11 cellular contexts compared by ENCODE assay signal in the genomic region with DNA sequence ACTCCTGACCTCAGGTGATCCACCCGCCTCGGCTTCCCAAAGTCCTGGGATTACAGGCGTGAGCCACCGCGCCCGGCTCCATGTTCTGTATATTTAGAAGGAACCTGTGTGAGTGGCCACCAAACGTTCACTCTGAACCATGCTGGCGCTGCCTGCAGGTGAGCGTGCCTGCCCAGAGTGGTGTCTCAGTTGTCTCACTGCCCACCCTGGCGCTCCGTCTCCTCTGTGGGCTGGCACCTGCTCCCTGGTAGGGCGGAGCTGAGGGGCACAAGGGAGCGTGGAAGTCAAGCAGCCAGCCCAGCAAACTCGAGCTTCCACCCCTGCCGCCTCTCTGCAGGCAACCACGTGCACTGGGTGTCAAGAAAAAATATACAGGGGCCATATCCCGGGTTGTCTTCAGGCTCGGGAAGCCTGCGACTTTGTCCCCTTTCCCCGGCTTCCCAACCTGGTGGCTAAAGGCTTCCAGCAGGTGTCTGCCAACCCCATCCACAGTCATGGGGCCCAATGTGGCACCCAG. TPM values are rescaled to one million over a fixed set of nuclear protein-coding genes. Genes with fewer than 3 reads are reported as not detected.
DNase-seq lines count a peak whose midpoint lies in the region; ATAC-seq and TF ChIP-seq lines count a peak whose summit lies in the region.
"Had no signal": no experiment of that assay in that cellular context is flagged by ENCODE, and none has a peak within 500 bp of the region (broad histone marks: within the 10 kb centered on the region; RNA-seq: fewer than 3 reads in every experiment).

No MANE protein-coding gene starts in this region.

- H3K4me3 ChIP-seq in left ventricle myocardium inferior: no peak overlapping the region
- no peak overlapping the region for H3K4me3 ChIP-seq in right atrium auricular region
- H3K4me3 ChIP-seq in rectal smooth muscle tissue (ENCODE audit: low read length): no peak overlapping the region

- H3K27me3 ChIP-seq in left ventricle myocardium inferior (ENCODE audit: low read depth) (no peaks in the 10 kb centered on the region), right atrium auricular region (no peaks in the 10 kb centered on the region), rectal smooth muscle tissue (ENCODE audit: control insufficient read depth, insufficient read depth, low read length) (no peaks in the 10 kb centered on the region)

- no peak for ATAC-seq in Right ventricle myocardium superior (ENCODE audit: poor library complexity)
- ATAC-seq in HG03175 (IDR thresholded peaks at IDR 0.05; ENCODE audit: unreplicated experiment): no peak
- no peak for ATAC-seq in omental fat pad (ENCODE audit: low FRiP score)

- no peak for TF ChIP-seq CTCF in left ventricle myocardium inferior (IDR thresholded peaks at IDR 0.05; ENCODE audit: borderline replicate concordance)
- TF ChIP-seq CTCF in right atrium auricular region (IDR thresholded peaks at IDR 0.05): no peak
- TF ChIP-seq CTCF in GM20000 (IDR thresholded peaks at IDR 0.05; ENCODE audit: extremely low read depth, missing control alignments): no peak
- TF ChIP-seq CTCF in omental fat pad (IDR thresholded peaks at IDR 0.05): no peak

- intact Hi-C loops in left ventricle myocardium inferior (cut with micrococcal nuclease) (loop anchor here (5.0 kb wide), 1 partner anchor 142 kb away; no protein-coding TSS in a partner anchor), Right ventricle myocardium superior (cut with DNase I) (loop anchor here (5.0 kb wide), 2 partner anchors 77 to 142 kb away; partner anchors contain the start of gene MYH9)

- DNase-seq in left ventricle myocardium inferior (no peak), Right ventricle myocardium superior (no peak), right atrium auricular region (ENCODE audit: low spot score) (no peak), SK-N-DZ (ENCODE audit: low spot score) (no peak), GM20000 (ENCODE audit: low spot score) (no peak), omental fat pad (ENCODE audit: low spot score) (no peak)
- DNase-seq: activated CD4-positive, alpha-beta memory T cell treated with anti-CD3 and anti-CD28 coated beads, Interleukin-2, amount 10 ng/mL, durations not matched to agents 7 days and 5 days; activated naive CD4-positive, alpha-beta T cell treated with anti-CD3 and anti-CD28 coated beads, Interleukin-2, amount 50 U/mL, for 16 hours; NCI-H1105 had no signal

- H3K4me1 ChIP-seq in left ventricle myocardium inferior (peaks cover 89% of the 10 kb centered on the region), right atrium auricular region (peaks cover 0 to 87% of the 10 kb centered on the region in 2 donors), rectal smooth muscle tissue (ENCODE audit: control insufficient read depth, insufficient read depth, low read length) (peaks cover 53% of the 10 kb centered on the region)

- no peak overlapping the region for H3K9ac ChIP-seq in rectal smooth muscle tissue (ENCODE audit: low read length)

- no peaks in the 10 kb centered on the region for H3K9me3 ChIP-seq in left ventricle myocardium inferior (replicated peaks)
- H3K9me3 ChIP-seq in right atrium auricular region: no peaks in the 10 kb centered on the region

- H3K27ac ChIP-seq in left ventricle myocardium inferior (replicated peaks) (peak overlapping the region; percentile 92), right atrium auricular region (peak overlapping the region; percentile 86 to 94), rectal smooth muscle tissue (ENCODE audit: low read depth, low read length) (peak overlapping the region; percentile 98)

- H3K36me3 ChIP-seq in left ventricle myocardium inferior (no peaks in the 10 kb centered on the region), right atrium auricular region (no peaks in the 10 kb centered on the region), rectal smooth muscle tissue (ENCODE audit: control insufficient read depth, insufficient read depth, low read length) (no peaks in the 10 kb centered on the region)

RNA-seq across cellular contexts. Expression of gene TXN2, which starts 16.7 kb away (rescaled TPM):
- total RNA-seq in left ventricle myocardium inferior (113 TPM), Right ventricle myocardium superior (123 TPM), right atrium auricular region (10 to 100 TPM; 70.6 to 82.1 TPM), omental fat pad (10 to 100 TPM; 53.2 to 82.0 (median 66.2) TPM)
- 19.5 and 21.5 TPM in 2 replicates for polyA plus RNA-seq in SK-N-DZ (2014; cell fraction: cytosol; rRNA removed)
- polyA plus RNA-seq in SK-N-DZ (2014; cell fraction: nucleus; rRNA removed): 13.6 and 39.4 TPM in 2 replicates

RNA-seq across cellular contexts. Expression of gene FOXRED2, which starts 42.1 kb away (rescaled TPM):
- 9.8 TPM for total RNA-seq in left ventricle myocardium inferior
- 10.3 TPM for total RNA-seq in Right ventricle myocardium superior
- 1 to 10 TPM; 3.7 to 5.7 TPM for total RNA-seq in right atrium auricular region
- 15.8 and 17.4 TPM in 2 replicates for polyA plus RNA-seq in SK-N-DZ (2014; cell fraction: cytosol; rRNA removed)
- polyA plus RNA-seq in SK-N-DZ (2014; cell fraction: nucleus; rRNA removed): 7.4 and 8.6 TPM in 2 replicates
- 10 to 100 TPM in 1 of 4 donors, 1 to 10 TPM in 3; 4.0 to 11.7 (median 5.1) TPM for total RNA-seq in omental fat pad
